8 cellular contexts compared by ENCODE assay signal in the genomic region with DNA sequence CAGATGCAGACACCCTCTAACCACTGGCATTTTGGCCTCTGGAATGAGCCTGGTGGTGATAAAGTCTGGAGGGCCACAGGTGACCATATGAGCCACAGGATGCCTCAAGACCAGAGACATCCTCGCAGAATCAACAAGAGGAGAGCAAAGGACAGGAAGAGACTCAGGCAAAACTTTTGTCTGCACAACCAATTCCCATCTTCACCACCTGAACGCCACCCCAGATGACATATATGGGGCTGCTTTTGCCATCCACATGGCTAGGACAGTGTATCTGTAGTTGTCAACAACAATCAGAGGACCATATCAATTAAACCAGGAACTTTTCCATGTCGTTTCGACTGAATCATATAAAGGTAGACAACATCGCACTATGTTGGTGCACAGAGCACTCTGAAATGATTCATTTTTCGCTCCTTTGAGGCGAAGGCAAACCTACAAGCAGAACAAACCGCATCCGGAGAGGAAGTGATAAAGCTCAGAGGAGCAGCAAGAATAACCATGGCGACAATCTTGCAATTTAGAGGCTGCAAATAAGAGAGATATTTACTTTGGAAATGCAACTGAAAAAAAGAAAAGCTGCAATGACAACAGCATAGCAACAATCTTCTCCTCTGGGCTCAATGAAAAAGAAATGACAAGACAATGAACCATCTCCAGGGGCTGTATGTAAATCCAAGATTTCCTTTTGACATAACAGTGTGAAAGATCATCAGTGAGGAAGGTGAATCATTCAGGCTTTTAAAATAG.
A peak's percentile ranks its signal among the peaks of the same experiment; 100 is the strongest.
DNase-seq lines count a peak whose midpoint lies in the region; ATAC-seq and TF ChIP-seq lines count a peak whose summit lies in the region.

No MANE protein-coding gene starts in this region.

- H3K4me1 Mint-ChIP-seq in activated naive CD8-positive, alpha-beta T cell treated with anti-CD3 and anti-CD28 coated beads, Interleukin-2, amount 50 U/mL, for 24 hours = peaks cover 94% of the 10 kb centered on the region

- intact Hi-C loops in esophagus muscularis mucosa (cut with DNase I) = no loop called here

- H3K27ac ChIP-seq in esophagus muscularis mucosa (replicated peaks in 1 of 4) = no peak overlapping the region

- H3K9me3 ChIP-seq in esophagus muscularis mucosa = no peaks in the 10 kb centered on the region

- H3K9me3 Mint-ChIP-seq in activated naive CD8-positive, alpha-beta T cell treated with anti-CD3 and anti-CD28 coated beads, Interleukin-2, amount 50 U/mL, for 24 hours = no peaks in the 10 kb centered on the region

- peak overlapping the region; percentile 66 for H3K4me3 Mint-ChIP-seq in activated naive CD8-positive, alpha-beta T cell treated with anti-CD3 and anti-CD28 coated beads, Interleukin-2, amount 50 U/mL, for 24 hours

- H3K27me3 Mint-ChIP-seq in activated naive CD8-positive, alpha-beta T cell treated with anti-CD3 and anti-CD28 coated beads, Interleukin-2, amount 50 U/mL, for 24 hours = no peaks in the 10 kb centered on the region

- DNase-seq in SKM-1 (lab: John Stamatoyannopoulos, UW; ENCODE audit: unreplicated experiment) = peak; percentile 20
- no peak for DNase-seq in activated naive CD8-positive, alpha-beta T cell treated with anti-CD3 and anti-CD28 coated beads, Interleukin-2, amount 50 U/mL, for 24 hours
- DNase-seq in stimulated activated CD8-positive, alpha-beta memory T cell treated with anti-CD3 and anti-CD28 coated beads, Interleukin-15, amount 100 ng/mL, for 48 hours (ENCODE audit: low read depth in 2 of 2) = peak; percentile 34 to 52
- DNase-seq in esophagus muscularis mucosa (ENCODE audit: extremely low spot score) = no peak
- DNase-seq in cerebellar nuclear complex (lab: John Stamatoyannopoulos, UW) = no peak
- no peak for DNase-seq in HCEC 1CT

- ATAC-seq in GM19043 (IDR thresholded peaks at IDR 0.05; ENCODE audit: low read depth, unreplicated experiment) (peak; percentile 66), HG03095 (IDR thresholded peaks at IDR 0.05; ENCODE audit: unreplicated experiment) (peak; percentile 64)
- ATAC-seq in activated naive CD8-positive, alpha-beta T cell treated with anti-CD3 and anti-CD28 coated beads, Interleukin-2, amount 50 U/mL, for 24 hours = peak; percentile 69

- no peak overlapping the region for H3K4me3 ChIP-seq in esophagus muscularis mucosa

- 74% methylated on average over 10 of the region's 10 CpGs for WGBS in esophagus muscularis mucosa

- no peaks in the 10 kb centered on the region for H3K36me3 Mint-ChIP-seq in activated naive CD8-positive, alpha-beta T cell treated with anti-CD3 and anti-CD28 coated beads, Interleukin-2, amount 50 U/mL, for 24 hours (ENCODE audit: low read depth)

- H3K36me3 ChIP-seq in esophagus muscularis mucosa = no peaks in the 10 kb centered on the region

- no peak for TF ChIP-seq POLR2A in esophagus muscularis mucosa (IDR thresholded peaks at IDR 0.05; ENCODE audit: low read depth)

- no peak for TF ChIP-seq EP300 in esophagus muscularis mucosa (IDR thresholded peaks at IDR 0.05)

- no peaks in the 10 kb centered on the region for H3K27me3 ChIP-seq in esophagus muscularis mucosa

- no peak for TF ChIP-seq CTCF in esophagus muscularis mucosa (IDR thresholded peaks at IDR 0.05)

- H3K4me1 ChIP-seq in esophagus muscularis mucosa = peaks cover 0 to 8% (median 0%) of the 10 kb centered on the region in 4 donors

- peak overlapping the region; percentile 92 for H3K27ac Mint-ChIP-seq in activated naive CD8-positive, alpha-beta T cell treated with anti-CD3 and anti-CD28 coated beads, Interleukin-2, amount 50 U/mL, for 24 hours

Comparison
In these comparisons a context has a peak if more than half of its experiments do, and no peak if none do; other contexts are left out.
1. DNase-seq: peak in SKM-1 (single experiment) and stimulated activated CD8-positive, alpha-beta memory T cell treated with anti-CD3 and anti-CD28 coated beads, Interleukin-15, amount 100 ng/mL, for 48 hours (2 of 2); none in activated naive CD8-positive, alpha-beta T cell treated with anti-CD3 and anti-CD28 coated beads, Interleukin-2, amount 50 U/mL, for 24 hours (single experiment), esophagus muscularis mucosa (single experiment), cerebellar nuclear complex (0 of 2) and HCEC 1CT (single experiment).
2. Peak in every context shown above with its lines, with median percentiles within 50 percentile points of each other: ATAC-seq.